17 cellular contexts compared by ENCODE assay signal in genomic region chr3:108042300-108042699, GRCh38. TPM values are rescaled to one million over a fixed set of nuclear protein-coding genes. Genes with fewer than 3 reads are reported as not detected.
DNase-seq lines count a peak whose midpoint lies in the region; ATAC-seq and TF ChIP-seq lines count a peak whose summit lies in the region.
"Had no signal": no experiment of that assay in that cellular context is flagged by ENCODE, and none has a peak within 500 bp of the region (broad histone marks: within the 10 kb centered on the region; RNA-seq: fewer than 3 reads in every experiment).

No MANE protein-coding gene starts in this region.

- DNase-seq in natural killer cell (no peak), activated B cell treated with CpG ODN at 0.5 μM for 24 hours (no peak), MV-4-11 (lab: John Stamatoyannopoulos, UW) (no peak), CD1c-positive myeloid dendritic cell (ENCODE audit: extremely low spot score) (no peak), retina (no peak)
- DNase-seq in natural killer cell treated with Interleukin-12 subunit alpha and Interleukin-12 subunit beta and Interleukin-15 and Interleukin-18, amount 100 ng/mL, for 72 hours (ENCODE audit: low spot score), result no peak
- no peak for DNase-seq in stimulated activated effector memory CD8-positive, alpha-beta T cell treated with anti-CD3 and anti-CD28 coated beads, Interleukin-12 subunit alpha, Interleukin-12 subunit beta, amount 100 ng/mL, for 72 hours (ENCODE audit: low spot score in 2 of 2)
- DNase-seq: GF-D8; KG1; NCI-H1105; NCI-H146; NCI-H2029 treated with DMSO at 0.1 percent for 48 hours; NCI-H226; NCI-H524; NCI-H774; NK-92 treated with Interleukin-12 subunit alpha and Interleukin-12 subunit beta, amount 100 ng/mL, for 24 hours; SHP77 treated with DMSO at 0.1 percent for 48 hours had no signal

- POLR2A ChIA-PET in activated B cell treated with CpG ODN at 0.5 μM for 24 hours (lab: Charles Lee), result no interaction called here

- ATAC-seq in natural killer cell (no peak), activated B cell treated with CpG ODN at 0.5 μM for 24 hours (ENCODE audit: low read depth) (no peak)
- ATAC-seq in natural killer cell treated with Interleukin-12 subunit alpha and Interleukin-12 subunit beta and Interleukin-15 and Interleukin-18, amount 100 ng/mL, for 72 hours, result no peak
- ATAC-seq in stimulated activated effector memory CD8-positive, alpha-beta T cell treated with anti-CD3 and anti-CD28 coated beads, Interleukin-12 subunit alpha, Interleukin-12 subunit beta, amount 100 ng/mL, for 72 hours, result no peak

- CTCF ChIA-PET in activated B cell treated with CpG ODN at 0.5 μM for 24 hours (lab: Charles Lee), result interaction anchor here (1.3 kb wide), 1 partner anchor 435 kb away, joined by 4 read pairs; no protein-coding TSS in a partner anchor

- no peaks in the 10 kb centered on the region for H3K36me3 Mint-ChIP-seq in natural killer cell
- peaks cover 7% of the 10 kb centered on the region for H3K36me3 Mint-ChIP-seq in natural killer cell treated with Interleukin-12 subunit alpha and Interleukin-12 subunit beta and Interleukin-15 and Interleukin-18, amount 100 ng/mL, for 72 hours
- peaks cover 67% of the 10 kb centered on the region for H3K36me3 Mint-ChIP-seq in activated B cell treated with CpG ODN at 0.5 μM for 24 hours (ENCODE audit: low read depth)
- peaks cover 90% of the 10 kb centered on the region for H3K36me3 Mint-ChIP-seq in stimulated activated effector memory CD8-positive, alpha-beta T cell treated with anti-CD3 and anti-CD28 coated beads, Interleukin-12 subunit alpha, Interleukin-12 subunit beta, amount 100 ng/mL, for 72 hours

- H3K4me3 Mint-ChIP-seq in natural killer cell (no peak overlapping the region), activated B cell treated with CpG ODN at 0.5 μM for 24 hours (no peak overlapping the region)
- no peak overlapping the region for H3K4me3 Mint-ChIP-seq in natural killer cell treated with Interleukin-12 subunit alpha and Interleukin-12 subunit beta and Interleukin-15 and Interleukin-18, amount 100 ng/mL, for 72 hours
- H3K4me3 Mint-ChIP-seq in stimulated activated effector memory CD8-positive, alpha-beta T cell treated with anti-CD3 and anti-CD28 coated beads, Interleukin-12 subunit alpha, Interleukin-12 subunit beta, amount 100 ng/mL, for 72 hours, result no peak overlapping the region

- H3K4me1 Mint-ChIP-seq in natural killer cell, result peaks cover 33 to 39% of the 10 kb centered on the region in 2 donors
- H3K4me1 Mint-ChIP-seq in natural killer cell treated with Interleukin-12 subunit alpha and Interleukin-12 subunit beta and Interleukin-15 and Interleukin-18, amount 100 ng/mL, for 72 hours (ENCODE audit: low read depth in 2 of 2), result peaks cover 20 to 22% of the 10 kb centered on the region in 2 donors
- peaks cover 9% of the 10 kb centered on the region for H3K4me1 Mint-ChIP-seq in activated B cell treated with CpG ODN at 0.5 μM for 24 hours
- peaks cover 27% of the 10 kb centered on the region for H3K4me1 Mint-ChIP-seq in stimulated activated effector memory CD8-positive, alpha-beta T cell treated with anti-CD3 and anti-CD28 coated beads, Interleukin-12 subunit alpha, Interleukin-12 subunit beta, amount 100 ng/mL, for 72 hours

- H3K27ac Mint-ChIP-seq in natural killer cell, result peak overlapping the region; percentile 27 to 83
- H3K27ac Mint-ChIP-seq in natural killer cell treated with Interleukin-12 subunit alpha and Interleukin-12 subunit beta and Interleukin-15 and Interleukin-18, amount 100 ng/mL, for 72 hours, result peak overlapping the region in 1 of 2 donors; percentile 17
- H3K27ac Mint-ChIP-seq in activated B cell treated with CpG ODN at 0.5 μM for 24 hours, result peak overlapping the region; percentile 21
- H3K27ac Mint-ChIP-seq in stimulated activated effector memory CD8-positive, alpha-beta T cell treated with anti-CD3 and anti-CD28 coated beads, Interleukin-12 subunit alpha, Interleukin-12 subunit beta, amount 100 ng/mL, for 72 hours, result peak overlapping the region; percentile 32

- no peaks in the 10 kb centered on the region for H3K9me3 Mint-ChIP-seq in natural killer cell
- H3K9me3 Mint-ChIP-seq in natural killer cell treated with Interleukin-12 subunit alpha and Interleukin-12 subunit beta and Interleukin-15 and Interleukin-18, amount 100 ng/mL, for 72 hours, result no peaks in the 10 kb centered on the region
- no peaks in the 10 kb centered on the region for H3K9me3 Mint-ChIP-seq in activated B cell treated with CpG ODN at 0.5 μM for 24 hours
- no peaks in the 10 kb centered on the region for H3K9me3 Mint-ChIP-seq in stimulated activated effector memory CD8-positive, alpha-beta T cell treated with anti-CD3 and anti-CD28 coated beads, Interleukin-12 subunit alpha, Interleukin-12 subunit beta, amount 100 ng/mL, for 72 hours

- no peaks in the 10 kb centered on the region for H3K27me3 Mint-ChIP-seq in natural killer cell (ENCODE audit: low read depth in 2 of 2)
- H3K27me3 Mint-ChIP-seq in natural killer cell treated with Interleukin-12 subunit alpha and Interleukin-12 subunit beta and Interleukin-15 and Interleukin-18, amount 100 ng/mL, for 72 hours, result no peaks in the 10 kb centered on the region
- H3K27me3 Mint-ChIP-seq in activated B cell treated with CpG ODN at 0.5 μM for 24 hours, result no peaks in the 10 kb centered on the region

- intact Hi-C loops in natural killer cell (cut with micrococcal nuclease), result no loop called here
- intact Hi-C loops in activated B cell treated with CpG ODN at 0.5 μM for 24 hours (cut with micrococcal nuclease), result no loop called here

- TF ChIP-seq CTCF in natural killer cell (IDR thresholded peaks at IDR 0.05), result no peak
- TF ChIP-seq CTCF in activated B cell treated with CpG ODN at 0.5 μM for 24 hours (IDR thresholded peaks at IDR 0.05), result no peak

RNA-seq across cellular contexts. Expression of gene CD47, which starts 48.5 kb away (rescaled TPM):
- total RNA-seq in natural killer cell, result 100 to 1,000 TPM; 226 to 236 (median 233) TPM
- 100 to 1,000 TPM in 1 of 2 donors, 10 to 100 TPM in 1; 82.6 to 113 TPM for total RNA-seq in natural killer cell treated with Interleukin-12 subunit alpha and Interleukin-12 subunit beta and Interleukin-15 and Interleukin-18, amount 100 ng/mL, for 72 hours
- total RNA-seq in activated B cell treated with CpG ODN at 0.5 μM for 24 hours, result 158 and 184 TPM in 2 replicates
